Comparison of ENCODE assay signal across 10 cellular contexts in the genomic region with DNA sequence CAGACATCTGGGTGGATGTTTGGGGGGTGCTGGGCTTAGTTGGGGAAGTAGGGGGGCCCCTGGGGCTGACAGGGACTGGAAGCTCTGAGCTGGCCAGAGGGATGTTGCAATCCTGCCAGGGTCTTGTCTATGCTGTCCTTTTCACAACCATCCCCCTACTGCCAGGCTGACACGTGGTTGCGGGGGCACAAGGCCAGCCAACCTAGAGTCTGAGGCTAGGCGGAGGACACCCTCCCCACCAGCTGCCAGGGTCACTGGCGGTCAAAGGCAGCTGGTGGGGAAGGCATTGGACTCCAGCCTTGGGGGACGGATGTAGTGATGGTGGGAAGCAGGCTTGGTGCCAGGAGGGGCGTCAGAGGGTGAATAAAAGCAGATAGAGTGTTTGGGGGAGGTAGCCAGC. TPM values are rescaled to one million over a fixed set of nuclear protein-coding genes. Genes with fewer than 3 reads are reported as not detected.
DNase-seq lines count a peak whose midpoint lies in the region; ATAC-seq and TF ChIP-seq lines count a peak whose summit lies in the region.
"Had no signal": no experiment of that assay in that cellular context is flagged by ENCODE, and none has a peak within 500 bp of the region (broad histone marks: within the 10 kb centered on the region; RNA-seq: fewer than 3 reads in every experiment).

No MANE protein-coding gene starts in this region.

- peak; percentile 96 for DNase-seq in DMS 273 (lab: John Stamatoyannopoulos, UW; ENCODE audit: unreplicated experiment)
- DNase-seq in naive B cell, result no peak
- no peak for DNase-seq in cerebellar cortex (ENCODE audit: low spot score)
- DNase-seq in T-helper 1 cell, result no peak
- DNase-seq in activated CD8-positive, alpha-beta T cell treated with anti-CD3 and anti-CD28 coated beads for 36 hours, result no peak
- DNase-seq: activated CD4-positive, alpha-beta memory T cell treated with anti-CD3 and anti-CD28 coated beads, Interleukin-2, amount 10 ng/mL, durations not matched to agents 7 days and 5 days; AML-193; mammary epithelial cell had no signal

- H3K27me3 Mint-ChIP-seq in brain, result peaks cover 7% of the 10 kb centered on the region
- peaks cover 11 to 55% (median 48%) of the 10 kb centered on the region in 3 donors for H3K27me3 Mint-ChIP-seq in naive B cell
- peaks cover 28% of the 10 kb centered on the region for H3K27me3 Mint-ChIP-seq in activated CD8-positive, alpha-beta T cell treated with anti-CD3 and anti-CD28 coated beads for 36 hours

- H3K27ac Mint-ChIP-seq in brain, result peak overlapping the region in 3 of 5 experiments; percentile 10 to 89 (median 83)
- H3K27ac Mint-ChIP-seq in naive B cell, result no peak overlapping the region
- H3K27ac Mint-ChIP-seq in activated CD8-positive, alpha-beta T cell treated with anti-CD3 and anti-CD28 coated beads for 36 hours, result no peak overlapping the region
- H3K27ac Mint-ChIP-seq: activated CD4-positive, alpha-beta memory T cell treated with anti-CD3 and anti-CD28 coated beads, Interleukin-2, amount 10 ng/mL, durations not matched to agents 7 days and 5 days had no signal

- H3K4me1 Mint-ChIP-seq in brain (peaks cover 42% of the 10 kb centered on the region), naive B cell (peaks cover 11 to 15% (median 12%) of the 10 kb centered on the region in 3 donors)
- H3K4me1 Mint-ChIP-seq in activated CD8-positive, alpha-beta T cell treated with anti-CD3 and anti-CD28 coated beads for 36 hours (ENCODE audit: low read depth), result peaks cover 2% of the 10 kb centered on the region

- peak overlapping the region in 4 of 5 experiments; percentile 35 to 96 (median 49) for H3K4me3 Mint-ChIP-seq in brain
- H3K4me3 Mint-ChIP-seq in naive B cell, result peak overlapping the region in 5 of 8 donors; percentile 32 to 96 (median 65)
- no peak overlapping the region for H3K4me3 Mint-ChIP-seq in activated CD8-positive, alpha-beta T cell treated with anti-CD3 and anti-CD28 coated beads for 36 hours

- ATAC-seq in naive B cell (ENCODE audit: low read depth in 2 of 2), result no peak
- ATAC-seq in activated CD8-positive, alpha-beta T cell treated with anti-CD3 and anti-CD28 coated beads for 36 hours, result no peak

- TF ChIP-seq CTCF in brain (conservative IDR thresholded peaks at IDR 0.05), result no peak
- TF ChIP-seq CTCF in activated CD8-positive, alpha-beta T cell treated with anti-CD3 and anti-CD28 coated beads for 36 hours (IDR thresholded peaks at IDR 0.05), result no peak

- POLR2A ChIA-PET in activated CD8-positive, alpha-beta T cell treated with anti-CD3 and anti-CD28 coated beads for 36 hours (lab: Charles Lee), result interaction anchor here (1.4 to 1.6 kb wide), 2 partner anchors 11 to 21 kb away, joined by 3 to 6 read pairs; no protein-coding TSS in a partner anchor

- CTCF ChIA-PET in activated CD8-positive, alpha-beta T cell treated with anti-CD3 and anti-CD28 coated beads for 36 hours (lab: Charles Lee), result interaction anchor here (1.6 kb wide), 1 partner anchor 11 kb away, joined by 4 read pairs; no protein-coding TSS in a partner anchor

- H3K9me3 Mint-ChIP-seq in brain (no peaks in the 10 kb centered on the region), naive B cell (peaks cover 0 to 4% (median 0%) of the 10 kb centered on the region in 7 donors)
- no peaks in the 10 kb centered on the region for H3K9me3 Mint-ChIP-seq in activated CD8-positive, alpha-beta T cell treated with anti-CD3 and anti-CD28 coated beads for 36 hours
- H3K9me3 Mint-ChIP-seq: activated CD4-positive, alpha-beta memory T cell treated with anti-CD3 and anti-CD28 coated beads, Interleukin-2, amount 10 ng/mL, durations not matched to agents 7 days and 5 days had no signal

- H3K36me3 Mint-ChIP-seq in brain (peaks cover 8% of the 10 kb centered on the region), naive B cell (no peaks in the 10 kb centered on the region)
- H3K36me3 Mint-ChIP-seq in activated CD8-positive, alpha-beta T cell treated with anti-CD3 and anti-CD28 coated beads for 36 hours (ENCODE audit: low read depth), result no peaks in the 10 kb centered on the region

- intact Hi-C loops in activated CD8-positive, alpha-beta T cell treated with anti-CD3 and anti-CD28 coated beads for 36 hours (cut with micrococcal nuclease), result no loop called here

RNA-seq across cellular contexts. Expression of a gene that starts 1.6 kb away (rescaled TPM):
- polyA plus RNA-seq in brain (ENCODE audit: insufficient read depth, low read depth, low replicate concordance) (46.6 TPM), naive B cell (ENCODE audit: low read depth in 6 of 6) (not detected)
- 1 to 10 TPM; 2.5 to 3.6 TPM for total RNA-seq in activated CD8-positive, alpha-beta T cell treated with anti-CD3 and anti-CD28 coated beads for 36 hours

RNA-seq across cellular contexts. Expression of a gene that starts 7.3 kb away (rescaled TPM):
- 407 TPM for polyA plus RNA-seq in brain (ENCODE audit: insufficient read depth, low read depth, low replicate concordance)
- polyA plus RNA-seq in naive B cell (ENCODE audit: low read depth in 6 of 6), result not detected
- 1 to 10 TPM in 1 of 2 experiments, under 1 TPM in 1; 0.87 to 1.2 TPM for total RNA-seq in activated CD8-positive, alpha-beta T cell treated with anti-CD3 and anti-CD28 coated beads for 36 hours
- total RNA-seq: activated CD4-positive, alpha-beta memory T cell treated with anti-CD3 and anti-CD28 coated beads, Interleukin-2, amount 10 ng/mL, durations not matched to agents 7 days and 5 days had no signal

RNA-seq across cellular contexts. Expression of a gene that starts 21.8 kb away (rescaled TPM):
- polyA plus RNA-seq in brain (ENCODE audit: insufficient read depth, low read depth, low replicate concordance), result 61.1 TPM
- polyA plus RNA-seq in naive B cell (ENCODE audit: low read depth in 6 of 6), result 10 to 100 TPM; 21.3 to 36.2 (median 25.8) TPM
- total RNA-seq in activated CD8-positive, alpha-beta T cell treated with anti-CD3 and anti-CD28 coated beads for 36 hours, result 100 to 1,000 TPM; 134 to 138 TPM

RNA-seq across cellular contexts. Expression of a gene that starts 29.2 kb away (rescaled TPM):
- polyA plus RNA-seq in brain (ENCODE audit: insufficient read depth, low read depth, low replicate concordance) (not detected), naive B cell (ENCODE audit: low read depth in 6 of 6) (not detected)
- not detected for total RNA-seq in activated CD8-positive, alpha-beta T cell treated with anti-CD3 and anti-CD28 coated beads for 36 hours
- total RNA-seq: activated CD4-positive, alpha-beta memory T cell treated with anti-CD3 and anti-CD28 coated beads, Interleukin-2, amount 10 ng/mL, durations not matched to agents 7 days and 5 days; fibroblast of lung; mammary epithelial cell had no signal
- polyA plus RNA-seq: fibroblast of lung, mammary epithelial cell had no signal

RNA-seq across cellular contexts. Expression of a gene that starts 33.0 kb away (rescaled TPM):
- 19.3 TPM for polyA plus RNA-seq in brain (ENCODE audit: insufficient read depth, low read depth, low replicate concordance)
- not detected for polyA plus RNA-seq in naive B cell (ENCODE audit: low read depth in 6 of 6)
- not detected for total RNA-seq in activated CD8-positive, alpha-beta T cell treated with anti-CD3 and anti-CD28 coated beads for 36 hours
- total RNA-seq: activated CD4-positive, alpha-beta memory T cell treated with anti-CD3 and anti-CD28 coated beads, Interleukin-2, amount 10 ng/mL, durations not matched to agents 7 days and 5 days; fibroblast of lung; mammary epithelial cell had no signal
- polyA plus RNA-seq: fibroblast of lung, mammary epithelial cell had no signal

Comparison
In these comparisons a context has a peak if more than half of its experiments do, and no peak if none do; other contexts are left out.
1. H3K27ac Mint-ChIP-seq: peak in brain (3 of 5); none in naive B cell (0 of 6) and activated CD8-positive, alpha-beta T cell treated with anti-CD3 and anti-CD28 coated beads for 36 hours (single experiment).
2. RNA of a gene that starts 1.6 kb away (polyA plus RNA-seq): 46.6 TPM in brain (single experiment); not detected in naive B cell; every median in the first group is over 10 times any median in the second.
3. RNA of a gene that starts 7.3 kb away (polyA plus RNA-seq): 407 TPM in brain (single experiment); not detected in naive B cell; every median in the first group is over 100 times any median in the second.